21 cellular contexts compared by ENCODE assay signal in genomic region chr9:107033974-107034373, GRCh38.
"Had no signal": no experiment of that assay in that cellular context is flagged by ENCODE, and none has a peak within 500 bp of the region (broad histone marks: within the 10 kb centered on the region; RNA-seq: fewer than 3 reads in every experiment).

No MANE protein-coding gene starts in this region.

- H3K27ac ChIP-seq: dorsolateral prefrontal cortex, gastroesophageal sphincter, left ventricle myocardium inferior, lower lobe of right lung, sigmoid colon, skin epidermis, testis, tibial nerve, upper lobe of right lung, vagina had no signal

- H3K4me3 ChIP-seq: dorsolateral prefrontal cortex, gastroesophageal sphincter, left ventricle myocardium inferior, lower lobe of right lung, sigmoid colon, skin epidermis, testis, tibial nerve, upper lobe of right lung, vagina had no signal

- ATAC-seq: gastroesophageal sphincter; left cardiac atrium; lower lobe of right lung; natural killer cell; stimulated activated naive B cell treated with anti-CD40 and anti-IgM and Interleukin-4, amounts not matched to agents 10 μg/mL and 1 μg/mL and 100 μg/mL, for 72 hours; stimulated activated naive CD8-positive, alpha-beta T cell treated with anti-CD3 and anti-CD28 coated beads, Interleukin-15, amount 100 ng/mL, for 72 hours; upper lobe of right lung had no signal

- DNase-seq: dorsolateral prefrontal cortex; effector CD8-positive, alpha-beta T cell; glutamatergic neuron; immature natural killer cell; kidney; left cardiac atrium; left ventricle myocardium inferior; lower lobe of right lung; natural killer cell; posterior cingulate gyrus; sigmoid colon; stimulated activated CD4-positive, alpha-beta T cell treated with anti-CD3 and anti-CD28 coated beads, Interleukin-2, amount 100 ng/mL, for 24 hours; stimulated activated CD4-positive, alpha-beta T cell treated with anti-CD3 and anti-CD28 coated beads, Interleukin-4, amount 100 ng/mL, for 4 hours; stimulated activated naive B cell treated with anti-CD40 and anti-IgM and Interleukin-4, amounts not matched to agents 10 μg/mL and 1 μg/mL and 100 μg/mL, for 72 hours; stimulated activated naive CD8-positive, alpha-beta T cell treated with anti-CD3 and anti-CD28 coated beads, Interleukin-15, amount 100 ng/mL, for 72 hours; testis; upper lobe of right lung had no signal

- H3K27me3 ChIP-seq: gastroesophageal sphincter, sigmoid colon, testis, tibial nerve, upper lobe of right lung, vagina had no signal

- H3K36me3 ChIP-seq: gastroesophageal sphincter, left ventricle myocardium inferior, lower lobe of right lung, sigmoid colon, tibial nerve, upper lobe of right lung, vagina had no signal

- H3K4me1 ChIP-seq: gastroesophageal sphincter, left ventricle myocardium inferior, lower lobe of right lung, sigmoid colon, testis, tibial nerve, upper lobe of right lung, vagina had no signal

- H3K9me3 ChIP-seq: gastroesophageal sphincter, left ventricle myocardium inferior, lower lobe of right lung, sigmoid colon, testis, tibial nerve, upper lobe of right lung, vagina had no signal
